ENCODE assay signal across 9 cellular contexts in genomic region chr10:110074298-110074697, GRCh38.
DNase-seq lines count a peak whose midpoint lies in the region; ATAC-seq and TF ChIP-seq lines count a peak whose summit lies in the region.
"Had no signal": no experiment of that assay in that cellular context is flagged by ENCODE, and none has a peak within 500 bp of the region (broad histone marks: within the 10 kb centered on the region; RNA-seq: fewer than 3 reads in every experiment).

No MANE protein-coding gene starts in this region.

- H4K20me1 ChIP-seq in hepatocyte (ENCODE audit: insufficient read depth, poor library complexity, severe bottlenecking): no peaks in the 10 kb centered on the region

- H3K9me3 Mint-ChIP-seq in activated naive CD4-positive, alpha-beta T cell treated with anti-CD3 and anti-CD28 coated beads, Interleukin-2, amount 50 U/mL, for 24 hours: no peaks in the 10 kb centered on the region
- no peaks in the 10 kb centered on the region for H3K9me3 Mint-ChIP-seq in T-helper 2 cell treated with Interferon-gamma antibody and Interleukin-4, amounts not matched to agents 5 μg/mL and 100 μg/mL, for 36 hours
- no peaks in the 10 kb centered on the region for H3K9me3 Mint-ChIP-seq in type B pancreatic cell

- peak overlapping the region; percentile 29 for H3K4me2 ChIP-seq in hepatocyte

- peaks cover 6% of the 10 kb centered on the region for H3K36me3 Mint-ChIP-seq in activated naive CD4-positive, alpha-beta T cell treated with anti-CD3 and anti-CD28 coated beads, Interleukin-2, amount 50 U/mL, for 24 hours
- H3K36me3 Mint-ChIP-seq in T-helper 2 cell treated with Interferon-gamma antibody and Interleukin-4, amounts not matched to agents 5 μg/mL and 100 μg/mL, for 36 hours (ENCODE audit: low read depth): peaks cover 26% of the 10 kb centered on the region
- no peaks in the 10 kb centered on the region for H3K36me3 Mint-ChIP-seq in type B pancreatic cell

- H3K4me1 Mint-ChIP-seq in activated naive CD4-positive, alpha-beta T cell treated with anti-CD3 and anti-CD28 coated beads, Interleukin-2, amount 50 U/mL, for 24 hours: peaks cover 93% of the 10 kb centered on the region
- H3K4me1 Mint-ChIP-seq in T-helper 2 cell treated with Interferon-gamma antibody and Interleukin-4, amounts not matched to agents 5 μg/mL and 100 μg/mL, for 36 hours (ENCODE audit: low read depth): peaks cover 77% of the 10 kb centered on the region
- peaks cover 59% of the 10 kb centered on the region for H3K4me1 Mint-ChIP-seq in type B pancreatic cell (ENCODE audit: unreplicated experiment)

- peaks cover 55% of the 10 kb centered on the region for H3K4me1 ChIP-seq in hepatocyte (ENCODE audit: insufficient read depth)

- no peaks in the 10 kb centered on the region for H3K27me3 ChIP-seq in hepatocyte

- H3K79me2 ChIP-seq in hepatocyte: peaks cover 87% of the 10 kb centered on the region

- no peaks in the 10 kb centered on the region for H3K36me3 ChIP-seq in hepatocyte (replicated peaks; ENCODE audit: insufficient read depth, low read depth)

- no peak for ATAC-seq in HG03378 (IDR thresholded peaks at IDR 0.05; ENCODE audit: unreplicated experiment)

- WGBS in hepatocyte (ENCODE audit: low lambda C conversion rate, missing lambda C conversion rate): 83% methylated on average over 3 of the region's 3 CpGs

- H3K27ac Mint-ChIP-seq in activated naive CD4-positive, alpha-beta T cell treated with anti-CD3 and anti-CD28 coated beads, Interleukin-2, amount 50 U/mL, for 24 hours: peak overlapping the region; percentile 91
- H3K27ac Mint-ChIP-seq in T-helper 2 cell treated with Interferon-gamma antibody and Interleukin-4, amounts not matched to agents 5 μg/mL and 100 μg/mL, for 36 hours: peak overlapping the region; percentile 66
- H3K27ac Mint-ChIP-seq in type B pancreatic cell: peak overlapping the region; percentile 69

- no peaks in the 10 kb centered on the region for H3K9me3 ChIP-seq in hepatocyte (ENCODE audit: low read depth)

- DNase-seq in activated naive CD4-positive, alpha-beta T cell treated with Interleukin-2 at 50 U/mL for 16 hours: no peak
- DNase-seq in T-helper 2 cell treated with Interferon-gamma antibody and Interleukin-4, amounts not matched to agents 5 μg/mL and 100 μg/mL, for 36 hours (ENCODE audit: low spot score): no peak
- DNase-seq in hepatocyte (ENCODE audit: low spot score): no peak
- DNase-seq in type B pancreatic cell (ENCODE audit: extremely low spot score, unreplicated experiment): no peak
- no peak for DNase-seq in occipital lobe (lab: John Stamatoyannopoulos, UW)
- no peak for DNase-seq in C1 segment of cervical spinal cord (lab: John Stamatoyannopoulos, UW)
- DNase-seq: NCI-H1694 treated with DMSO at 0.1 percent for 48 hours had no signal

- TF ChIP-seq CTCF in hepatocyte (IDR thresholded peaks at IDR 0.05; ENCODE audit: poor library complexity) (no peak), type B pancreatic cell (conservative IDR thresholded peaks at IDR 0.05) (no peak)

- peak overlapping the region; percentile 64 for H3K27ac ChIP-seq in hepatocyte

- no peaks in the 10 kb centered on the region for H3K27me3 Mint-ChIP-seq in activated naive CD4-positive, alpha-beta T cell treated with anti-CD3 and anti-CD28 coated beads, Interleukin-2, amount 50 U/mL, for 24 hours
- H3K27me3 Mint-ChIP-seq in T-helper 2 cell treated with Interferon-gamma antibody and Interleukin-4, amounts not matched to agents 5 μg/mL and 100 μg/mL, for 36 hours (ENCODE audit: low read depth): no peaks in the 10 kb centered on the region
- no peaks in the 10 kb centered on the region for H3K27me3 Mint-ChIP-seq in type B pancreatic cell

- peak overlapping the region; percentile 28 for H3K4me3 Mint-ChIP-seq in activated naive CD4-positive, alpha-beta T cell treated with anti-CD3 and anti-CD28 coated beads, Interleukin-2, amount 50 U/mL, for 24 hours
- H3K4me3 Mint-ChIP-seq in T-helper 2 cell treated with Interferon-gamma antibody and Interleukin-4, amounts not matched to agents 5 μg/mL and 100 μg/mL, for 36 hours: peak overlapping the region; percentile 58
- H3K4me3 Mint-ChIP-seq in type B pancreatic cell: peak overlapping the region; percentile 22

- H3K4me3 ChIP-seq in hepatocyte: no peak overlapping the region

- H3K9me2 ChIP-seq in hepatocyte (replicated peaks; ENCODE audit: insufficient read depth): no peaks in the 10 kb centered on the region

- H2AFZ ChIP-seq in hepatocyte: no peak overlapping the region
